Comparison of ENCODE assay signal across 8 cellular contexts in genomic region chr9:129458155-129458661, GRCh38.
DNase-seq lines count a peak whose midpoint lies in the region; ATAC-seq lines count a peak whose summit lies in the region.

No MANE protein-coding gene starts in this region.

- no peak for ATAC-seq in GM19023 (IDR thresholded peaks at IDR 0.05; ENCODE audit: unreplicated experiment)

- DNase-seq in DMS 273 (lab: John Stamatoyannopoulos, UW; ENCODE audit: unreplicated experiment) = peak; percentile 58
- no peak for DNase-seq in DMS 273 treated with DMSO at 0.1 percent for 48 hours (lab: John Stamatoyannopoulos, UW)
- peak; percentile 83 for DNase-seq in NCI-H2107 treated with DMSO at 0.1 percent for 48 hours (lab: John Stamatoyannopoulos, UW; ENCODE audit: unreplicated experiment)
- DNase-seq in activated T-helper 9 cell treated with anti-CD3 and anti-CD28 coated beads, Interleukin-2, amount 50 U/mL, for 16 hours (ENCODE audit: low read depth) = peak; percentile 41
- peak; percentile 77 for DNase-seq in left kidney (ENCODE audit: low read depth, low spot score)
- DNase-seq in stimulated activated naive CD4-positive, alpha-beta T cell treated with Interleukin-2 at 50 U/mL for 16 hours (lab: John Stamatoyannopoulos, UW) = peak; percentile 41
- no peak for DNase-seq in NCI-H2196 (lab: John Stamatoyannopoulos, UW; ENCODE audit: unreplicated experiment)

Comparison
In these comparisons a context has a peak if more than half of its experiments do, and no peak if none do; other contexts are left out.
1. DNase-seq: peak in DMS 273 (single experiment), NCI-H2107 treated with DMSO at 0.1 percent for 48 hours (single experiment), activated T-helper 9 cell treated with anti-CD3 and anti-CD28 coated beads, Interleukin-2, amount 50 U/mL, for 16 hours (single experiment), left kidney (single experiment) and stimulated activated naive CD4-positive, alpha-beta T cell treated with Interleukin-2 at 50 U/mL for 16 hours (single experiment); none in DMS 273 treated with DMSO at 0.1 percent for 48 hours (single experiment) and NCI-H2196 (single experiment).